ENCODE assay signal across 14 cellular contexts in the genomic region with DNA sequence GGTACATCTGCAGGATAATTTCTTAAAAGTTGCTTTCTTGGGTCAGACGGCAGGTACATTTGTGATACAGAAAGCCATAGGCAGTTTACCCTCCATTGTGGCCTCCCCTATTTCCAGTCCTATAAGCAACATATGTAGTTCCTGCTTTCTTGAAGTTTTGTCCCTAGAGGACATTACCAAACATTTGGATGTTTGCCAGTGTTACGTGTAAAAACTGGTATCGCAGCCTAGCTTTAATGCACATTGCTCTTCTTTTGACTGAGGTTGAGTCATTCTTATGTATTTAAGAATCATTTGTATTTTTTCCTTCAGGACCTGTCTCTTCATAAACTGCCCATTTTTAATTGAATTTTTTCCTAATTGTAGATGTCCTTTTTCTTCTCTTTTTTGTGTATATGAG.
DNase-seq lines count a peak whose midpoint lies in the region; ATAC-seq and TF ChIP-seq lines count a peak whose summit lies in the region.
"Had no signal": no experiment of that assay in that cellular context is flagged by ENCODE, and none has a peak within 500 bp of the region (broad histone marks: within the 10 kb centered on the region; RNA-seq: fewer than 3 reads in every experiment).

No MANE protein-coding gene starts in this region.

- no peak for TF ChIP-seq CTCF in brain microvascular endothelial cell (IDR thresholded peaks at IDR 0.05; ENCODE audit: low read depth, low read length, missing control alignments)
- TF ChIP-seq CTCF in tibial nerve (IDR thresholded peaks at IDR 0.05): no peak
- no peak for TF ChIP-seq CTCF in MM.1S (IDR thresholded peaks at IDR 0.05; ENCODE audit: low read length)

- no peak for ATAC-seq in HG03280 (IDR thresholded peaks at IDR 0.05; ENCODE audit: unreplicated experiment)
- ATAC-seq: left cardiac atrium had no signal

- in situ Hi-C loops in brain microvascular endothelial cell (cut with HindIII; ENCODE audit: low pct_ligation_motif_present, low sequenced_read_pairs): no loop called here

- H3K9me3 ChIP-seq in tibial nerve (peaks cover 0 to 4% (median 0%) of the 10 kb centered on the region in 4 donors), MM.1S (replicated peaks; ENCODE audit: insufficient read depth, low read length) (no peaks in the 10 kb centered on the region)
- H3K9me3 ChIP-seq: esophagus muscularis mucosa had no signal

- no peak overlapping the region for H2AFZ ChIP-seq in MM.1S (ENCODE audit: low read length)

- peak; percentile 67 for DNase-seq in HPDE6-E6E7 (ENCODE audit: extremely low spot score)
- DNase-seq in NCI-H345 (lab: John Stamatoyannopoulos, UW): peak; percentile 57
- DNase-seq in brain microvascular endothelial cell: peak; percentile 69
- DNase-seq in renal cortical epithelial cell (ENCODE audit: low read depth): peak; percentile 17
- no peak for DNase-seq in tibial nerve (ENCODE audit: low spot score in 2 of 2)
- DNase-seq in glomerular visceral epithelial cell (ENCODE audit: extremely low spot score): no peak
- DNase-seq in MM.1S: no peak
- DNase-seq: left cardiac atrium; NCI-H187 treated with DMSO at 0.1 percent for 48 hours; occipital lobe; stimulated activated CD4-positive, alpha-beta T cell treated with anti-CD3 and anti-CD28 coated beads, Interleukin-1b, Interleukin-23, amount 100 ng/mL, for 48 hours; SW 1271 had no signal

- TF ChIP-seq POLR2A in tibial nerve (IDR thresholded peaks at IDR 0.05): no peak

- no peaks in the 10 kb centered on the region for H3K27me3 ChIP-seq in brain microvascular endothelial cell (replicated peaks)
- H3K27me3 ChIP-seq in tibial nerve: no peaks in the 10 kb centered on the region
- H3K27me3 ChIP-seq in MM.1S (replicated peaks; ENCODE audit: insufficient read depth, low read length): no peaks in the 10 kb centered on the region
- H3K27me3 ChIP-seq: esophagus muscularis mucosa had no signal

- H3K9ac ChIP-seq in MM.1S (ENCODE audit: low read length): no peak overlapping the region

- H3K4me2 ChIP-seq in MM.1S (ENCODE audit: low read depth, low read length): no peak overlapping the region

- H3K79me2 ChIP-seq in MM.1S (ENCODE audit: low read length): no peaks in the 10 kb centered on the region

- WGBS in tibial nerve, 2 donors: 38 to 40% methylated on average over 3 of the region's 3 CpGs

- no peaks in the 10 kb centered on the region for H3F3A ChIP-seq in MM.1S (ENCODE audit: insufficient read depth, low read length)

- H3K27ac ChIP-seq in brain microvascular endothelial cell: no peak overlapping the region
- H3K27ac ChIP-seq in tibial nerve: no peak overlapping the region
- no peak overlapping the region for H3K27ac ChIP-seq in MM.1S (ENCODE audit: low read length)
- H3K27ac ChIP-seq: esophagus muscularis mucosa had no signal

- no peak for TF ChIP-seq EP300 in tibial nerve (IDR thresholded peaks at IDR 0.05)

- H3K36me3 ChIP-seq in brain microvascular endothelial cell (replicated peaks) (no peaks in the 10 kb centered on the region), tibial nerve (no peaks in the 10 kb centered on the region), MM.1S (replicated peaks; ENCODE audit: insufficient read depth, low read length) (no peaks in the 10 kb centered on the region)
- H3K36me3 ChIP-seq: esophagus muscularis mucosa had no signal

- H3K4me1 ChIP-seq in tibial nerve (no peaks in the 10 kb centered on the region), MM.1S (ENCODE audit: low read length) (no peaks in the 10 kb centered on the region)
- H3K4me1 ChIP-seq: esophagus muscularis mucosa had no signal

- no peak overlapping the region for H3K4me3 ChIP-seq in brain microvascular endothelial cell (ENCODE audit: low read depth, low read length)
- no peak overlapping the region for H3K4me3 ChIP-seq in tibial nerve
- no peak overlapping the region for H3K4me3 ChIP-seq in MM.1S (ENCODE audit: low read length)
- H3K4me3 ChIP-seq: esophagus muscularis mucosa had no signal

- no peaks in the 10 kb centered on the region for H3K9me2 ChIP-seq in MM.1S (replicated peaks; ENCODE audit: insufficient read depth, low read length)

- H4K20me1 ChIP-seq in MM.1S (ENCODE audit: insufficient read depth, low read length): no peaks in the 10 kb centered on the region

Comparison
In these comparisons a context has a peak if more than half of its experiments do, and no peak if none do; other contexts are left out.
1. DNase-seq: peak in HPDE6-E6E7 (single experiment), NCI-H345 (single experiment), brain microvascular endothelial cell (single experiment) and renal cortical epithelial cell (single experiment); none in tibial nerve (0 of 2), glomerular visceral epithelial cell (single experiment) and MM.1S (single experiment).